Comparison of ENCODE assay signal across 26 cellular contexts in genomic region chr2:58006952-58007284, GRCh38. TPM values are rescaled to one million over a fixed set of nuclear protein-coding genes. Genes with fewer than 3 reads are reported as not detected.
DNase-seq lines count a peak whose midpoint lies in the region; ATAC-seq, FAIRE-seq and TF ChIP-seq lines count a peak whose summit lies in the region.
"Had no signal": no experiment of that assay in that cellular context is flagged by ENCODE, and none has a peak within 500 bp of the region (broad histone marks: within the 10 kb centered on the region; RNA-seq: fewer than 3 reads in every experiment).

No MANE protein-coding gene starts in this region.

- no peaks in the 10 kb centered on the region for H3K4me1 ChIP-seq in mucosa of descending colon (ENCODE audit: low read depth)
- H3K4me1 ChIP-seq: esophagus muscularis mucosa, gastroesophageal sphincter, Peyer's patch, right atrium auricular region, SJSA1 had no signal

- ATAC-seq in GM19324 (IDR thresholded peaks at IDR 0.05; ENCODE audit: low FRiP score, unreplicated experiment) (peak; percentile 35), HG02610 (IDR thresholded peaks at IDR 0.05; ENCODE audit: unreplicated experiment) (peak; percentile 14), HG03108 (IDR thresholded peaks at IDR 0.05; ENCODE audit: unreplicated experiment) (peak; percentile 17), mucosa of descending colon (no peak), GM19328 (IDR thresholded peaks at IDR 0.05; ENCODE audit: unreplicated experiment) (no peak), WTC11 (no peak)
- ATAC-seq in stimulated activated memory B cell treated with anti-CD40 and anti-IgM and Interleukin-4, amounts not matched to agents 10 μg/mL and 1 μg/mL and 100 μg/mL, for 72 hours, result no peak
- ATAC-seq: gastroesophageal sphincter, T-helper 17 cell had no signal

- intact Hi-C loops in mucosa of descending colon (cut with DNase I, micrococcal nuclease), result no loop called here

- H3K4me3 ChIP-seq in mucosa of descending colon, result no peak overlapping the region
- H3K4me3 ChIP-seq: esophagus muscularis mucosa, gastroesophageal sphincter, lung, Peyer's patch, right atrium auricular region, SJSA1 had no signal

- H3K4me3 Mint-ChIP-seq in stimulated activated memory B cell treated with anti-CD40 and anti-IgM and Interleukin-4, amounts not matched to agents 10 μg/mL and 1 μg/mL and 100 μg/mL, for 72 hours, result no peak overlapping the region
- H3K4me3 Mint-ChIP-seq in WTC11, result no peak overlapping the region
- H3K4me3 Mint-ChIP-seq: brain; CD8-positive, alpha-beta memory T cell; T-helper 17 cell had no signal

- peak overlapping the region; percentile 68 for H3K27ac Mint-ChIP-seq in stimulated activated memory B cell treated with anti-CD40 and anti-IgM and Interleukin-4, amounts not matched to agents 10 μg/mL and 1 μg/mL and 100 μg/mL, for 72 hours
- no peak overlapping the region for H3K27ac Mint-ChIP-seq in WTC11
- H3K27ac Mint-ChIP-seq: brain; CD8-positive, alpha-beta memory T cell; T-helper 17 cell had no signal

- no peaks in the 10 kb centered on the region for H3K36me3 ChIP-seq in mucosa of descending colon (ENCODE audit: low read depth)
- H3K36me3 ChIP-seq: esophagus muscularis mucosa, gastroesophageal sphincter, Peyer's patch, right atrium auricular region, SJSA1 had no signal

- H3K9me3 Mint-ChIP-seq in stimulated activated memory B cell treated with anti-CD40 and anti-IgM and Interleukin-4, amounts not matched to agents 10 μg/mL and 1 μg/mL and 100 μg/mL, for 72 hours, result no peaks in the 10 kb centered on the region
- no peaks in the 10 kb centered on the region for H3K9me3 Mint-ChIP-seq in WTC11
- H3K9me3 Mint-ChIP-seq: brain; CD8-positive, alpha-beta memory T cell had no signal

- no peak for FAIRE-seq in D721Med (lab: Jason Lieb, UNC)

- H3K27me3 Mint-ChIP-seq in stimulated activated memory B cell treated with anti-CD40 and anti-IgM and Interleukin-4, amounts not matched to agents 10 μg/mL and 1 μg/mL and 100 μg/mL, for 72 hours, result no peaks in the 10 kb centered on the region
- no peaks in the 10 kb centered on the region for H3K27me3 Mint-ChIP-seq in WTC11 (ENCODE audit: low read depth)
- H3K27me3 Mint-ChIP-seq: T-helper 17 cell had no signal

- no peaks in the 10 kb centered on the region for H3K9me3 ChIP-seq in mucosa of descending colon
- H3K9me3 ChIP-seq: esophagus muscularis mucosa, gastroesophageal sphincter, Peyer's patch, right atrium auricular region, SJSA1 had no signal

- CTCF ChIA-PET in WTC11 (lab: Charles Lee), result no interaction called here

- peaks cover 6% of the 10 kb centered on the region for H3K36me3 Mint-ChIP-seq in stimulated activated memory B cell treated with anti-CD40 and anti-IgM and Interleukin-4, amounts not matched to agents 10 μg/mL and 1 μg/mL and 100 μg/mL, for 72 hours
- no peaks in the 10 kb centered on the region for H3K36me3 Mint-ChIP-seq in WTC11
- H3K36me3 Mint-ChIP-seq: brain had no signal

- no peak for TF ChIP-seq CTCF in mucosa of descending colon (IDR thresholded peaks at IDR 0.05)
- TF ChIP-seq CTCF in D721Med (IDR thresholded peaks at IDR 0.05; ENCODE audit: insufficient read depth, missing control alignments), result no peak
- no peak for TF ChIP-seq CTCF in WTC11 (IDR thresholded peaks at IDR 0.05)

- H3K4me1 Mint-ChIP-seq in stimulated activated memory B cell treated with anti-CD40 and anti-IgM and Interleukin-4, amounts not matched to agents 10 μg/mL and 1 μg/mL and 100 μg/mL, for 72 hours, result peaks cover 21% of the 10 kb centered on the region
- no peaks in the 10 kb centered on the region for H3K4me1 Mint-ChIP-seq in WTC11
- H3K4me1 Mint-ChIP-seq: brain had no signal

- DNase-seq in mucosa of descending colon (no peak), D721Med (ENCODE audit: insufficient read length, low spot score) (no peak), WTC11 (ENCODE audit: low spot score) (no peak)
- DNase-seq: activated CD4-positive, alpha-beta T cell treated with anti-CD3 and anti-CD28 coated beads, Interleukin-2, amount 50 U/mL, for 1 hour; activated CD8-positive, alpha-beta memory T cell treated with anti-CD3 and anti-CD28 coated beads, Interleukin-2, amount 50 U/mL, for 48 hours; CD8-positive, alpha-beta memory T cell; DMS79; effector memory CD4-positive, alpha-beta T cell; NCI-H2029 treated with DMSO at 0.1 percent for 48 hours; NCI-H446; NK-92 treated with Interleukin-12 subunit alpha and Interleukin-12 subunit beta, amount 100 ng/mL, for 24 hours; Peyer's patch; stimulated activated CD8-positive, alpha-beta memory T cell treated with anti-CD3 and anti-CD28 coated beads, Interleukin-4, amount 100 ng/mL, for 48 hours; substantia nigra; T-helper 17 cell had no signal

- POLR2A ChIA-PET in WTC11 (lab: Charles Lee), result no interaction called here

TF ChIP-seq in WTC11, 78 proteins besides CTCF, POLR2A, EP300 and RAD21:
- no peak for TF ChIP-seq ZNF423 (CRISPR knock-in tag; IDR thresholded peaks at IDR 0.05)
- no peak for TF ChIP-seq ZNF219 (CRISPR knock-in tag; IDR thresholded peaks at IDR 0.05; ENCODE audit: borderline replicate concordance)
TF ChIP-seq in WTC11: peak in this region for 0.

RNA-seq across cellular contexts. Expression of gene VRK2, which starts 39.7 kb away (rescaled TPM):
- total RNA-seq in mucosa of descending colon (10 to 100 TPM; 20.3 to 24.0 (median 22.9) TPM), WTC11 (2021) (20.1 to 21.0 TPM (median 20.4 TPM) in 3 replicates)

Comparison
In these comparisons a context has a peak if more than half of its experiments do, and no peak if none do; other contexts are left out.
1. ATAC-seq: peak in GM19324 (single experiment), HG02610 (single experiment) and HG03108 (single experiment); none in stimulated activated memory B cell treated with anti-CD40 and anti-IgM and Interleukin-4, amounts not matched to agents 10 μg/mL and 1 μg/mL and 100 μg/mL, for 72 hours (single experiment), mucosa of descending colon (single experiment), GM19328 (single experiment) and WTC11 (single experiment).